16 cellular contexts compared by ENCODE assay signal in genomic region chr11:117502285-117502856, GRCh38.
"Had no signal": no experiment of that assay in that cellular context is flagged by ENCODE, and none has a peak within 500 bp of the region (broad histone marks: within the 10 kb centered on the region; RNA-seq: fewer than 3 reads in every experiment).

No MANE protein-coding gene starts in this region.

- DNase-seq: activated gamma-delta T cell treated with Interleukin-2 at 50 U/mL for 16 hours; activated T-cell treated with anti-CD3 and anti-CD28 coated beads, Interleukin-2, amount 50 U/mL, for 1 hour; anterior cingulate cortex; body of pancreas; effector CD8-positive, alpha-beta T cell; foreskin keratinocyte; immature natural killer cell; naive thymus-derived CD8-positive, alpha-beta T cell; stimulated activated CD4-positive, alpha-beta T cell treated with anti-CD3 and anti-CD28 coated beads, Interleukin-12 subunit alpha, Interleukin-12 subunit beta, amount 100 ng/mL, for 4 hours; stimulated activated CD4-positive, alpha-beta T cell treated with anti-CD3 and anti-CD28 coated beads, Interleukin-4, amount 100 ng/mL, for 4 hours; stomach; T-helper 9 cell had no signal

- H3K4me3 ChIP-seq: body of pancreas, lung, prostate gland, right atrium auricular region, stomach, vagina had no signal

- H3K9me3 ChIP-seq: body of pancreas, prostate gland, right atrium auricular region, stomach, vagina had no signal

- H3K36me3 ChIP-seq: prostate gland, right atrium auricular region, vagina had no signal

- H3K27me3 ChIP-seq: body of pancreas, right atrium auricular region, vagina had no signal

- H3K4me1 ChIP-seq: body of pancreas, foreskin keratinocyte, prostate gland, right atrium auricular region, stomach, vagina had no signal

- H3K27ac ChIP-seq: body of pancreas, foreskin keratinocyte, prostate gland, right atrium auricular region, stomach, vagina had no signal
